In genomic region chr2:46094689-46095088, GRCh38 we compare ENCODE assay signal across 3 cellular contexts.
TF ChIP-seq lines count a peak whose summit lies in the region.

No MANE protein-coding gene starts in this region.

TF ChIP-seq in HepG2, 621 proteins besides CTCF, POLR2A, EP300 and RAD21:
- TF ChIP-seq EZH2 (conservative IDR thresholded peaks at IDR 0.05; ENCODE audit: low read depth, low read length): no peak
- peak; percentile 95 for TF ChIP-seq ZNF317 (CRISPR knock-in tag; IDR thresholded peaks at IDR 0.05)

TF ChIP-seq in IMR-90, 13 proteins besides CTCF, POLR2A, EP300 and RAD21:
- TF ChIP-seq CEBPB (IDR thresholded peaks at IDR 0.05; ENCODE audit: low read depth, low read length) (no peak), USF2 (IDR thresholded peaks at IDR 0.05; ENCODE audit: low read depth, low read length) (no peak), FOS (IDR thresholded peaks at IDR 0.05; ENCODE audit: low read depth, low read length) (no peak), MAZ (IDR thresholded peaks at IDR 0.05; ENCODE audit: borderline replicate concordance, low read depth, low read length) (no peak), ELK1 (IDR thresholded peaks at IDR 0.05; ENCODE audit: borderline replicate concordance, low read depth, low read length) (no peak), CHD1 (IDR thresholded peaks at IDR 0.05; ENCODE audit: low read depth, low read length) (no peak), RCOR1 (IDR thresholded peaks at IDR 0.05; ENCODE audit: insufficient replicate concordance, low read length) (no peak), NFE2L2 (IDR thresholded peaks at IDR 0.05; ENCODE audit: low read depth, low read length) (no peak), SMC3 (IDR thresholded peaks at IDR 0.05; ENCODE audit: low read depth, low read length) (no peak), MAFK (IDR thresholded peaks at IDR 0.05; ENCODE audit: low read depth, low read length) (no peak), MXI1 (IDR thresholded peaks at IDR 0.05; ENCODE audit: borderline replicate concordance, low read depth, low read length) (no peak)

TF ChIP-seq in GM12878, 131 proteins besides CTCF, POLR2A, EP300 and RAD21:
- TF ChIP-seq CBX5 (IDR thresholded peaks at IDR 0.05; ENCODE audit: low read depth): peak; percentile 53; the same call in 1 of the 2 replicates
- no peak for TF ChIP-seq BHLHE40 (IDR thresholded peaks at IDR 0.05; ENCODE audit: borderline replicate concordance in 1 of 2, low read depth in 2 of 2, low read length in 1 of 2)
- TF ChIP-seq, protein P1, sequence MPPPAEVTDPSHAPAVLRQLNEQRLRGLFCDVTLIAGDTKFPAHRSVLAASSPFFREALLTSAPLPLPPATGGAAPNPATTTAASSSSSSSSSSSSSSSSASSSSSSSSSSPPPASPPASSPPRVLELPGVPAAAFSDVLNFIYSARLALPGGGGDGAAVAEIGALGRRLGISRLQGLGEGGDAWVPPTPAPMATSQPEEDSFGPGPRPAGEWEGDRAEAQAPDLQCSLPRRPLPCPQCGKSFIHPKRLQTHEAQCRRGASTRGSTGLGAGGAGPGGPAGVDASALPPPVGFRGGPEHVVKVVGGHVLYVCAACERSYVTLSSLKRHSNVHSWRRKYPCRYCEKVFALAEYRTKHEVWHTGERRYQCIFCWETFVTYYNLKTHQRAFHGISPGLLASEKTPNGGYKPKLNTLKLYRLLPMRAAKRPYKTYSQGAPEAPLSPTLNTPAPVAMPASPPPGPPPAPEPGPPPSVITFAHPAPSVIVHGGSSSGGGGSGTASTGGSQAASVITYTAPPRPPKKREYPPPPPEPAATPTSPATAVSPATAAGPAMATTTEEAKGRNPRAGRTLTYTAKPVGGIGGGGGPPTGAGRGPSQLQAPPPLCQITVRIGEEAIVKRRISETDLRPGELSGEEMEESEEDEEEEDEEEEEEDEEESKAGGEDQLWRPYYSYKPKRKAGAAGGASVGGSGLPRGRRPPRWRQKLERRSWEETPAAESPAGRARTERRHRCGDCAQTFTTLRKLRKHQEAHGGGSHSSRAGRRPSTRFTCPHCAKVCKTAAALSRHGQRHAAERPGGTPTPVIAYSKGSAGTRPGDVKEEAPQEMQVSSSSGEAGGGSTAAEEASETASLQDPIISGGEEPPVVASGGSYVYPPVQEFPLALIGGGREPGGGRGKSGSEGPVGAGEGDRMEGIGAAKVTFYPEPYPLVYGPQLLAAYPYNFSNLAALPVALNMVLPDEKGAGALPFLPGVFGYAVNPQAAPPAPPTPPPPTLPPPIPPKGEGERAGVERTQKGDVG (CRISPR knock-in tag; IDR thresholded peaks at IDR 0.05): no peak
- TF ChIP-seq ESRRA (IDR thresholded peaks at IDR 0.05; ENCODE audit: low read length): no peak
- no peak for TF ChIP-seq MTA2 (IDR thresholded peaks at IDR 0.05; ENCODE audit: low read depth)
